17 cellular contexts compared by ENCODE assay signal in the genomic region with DNA sequence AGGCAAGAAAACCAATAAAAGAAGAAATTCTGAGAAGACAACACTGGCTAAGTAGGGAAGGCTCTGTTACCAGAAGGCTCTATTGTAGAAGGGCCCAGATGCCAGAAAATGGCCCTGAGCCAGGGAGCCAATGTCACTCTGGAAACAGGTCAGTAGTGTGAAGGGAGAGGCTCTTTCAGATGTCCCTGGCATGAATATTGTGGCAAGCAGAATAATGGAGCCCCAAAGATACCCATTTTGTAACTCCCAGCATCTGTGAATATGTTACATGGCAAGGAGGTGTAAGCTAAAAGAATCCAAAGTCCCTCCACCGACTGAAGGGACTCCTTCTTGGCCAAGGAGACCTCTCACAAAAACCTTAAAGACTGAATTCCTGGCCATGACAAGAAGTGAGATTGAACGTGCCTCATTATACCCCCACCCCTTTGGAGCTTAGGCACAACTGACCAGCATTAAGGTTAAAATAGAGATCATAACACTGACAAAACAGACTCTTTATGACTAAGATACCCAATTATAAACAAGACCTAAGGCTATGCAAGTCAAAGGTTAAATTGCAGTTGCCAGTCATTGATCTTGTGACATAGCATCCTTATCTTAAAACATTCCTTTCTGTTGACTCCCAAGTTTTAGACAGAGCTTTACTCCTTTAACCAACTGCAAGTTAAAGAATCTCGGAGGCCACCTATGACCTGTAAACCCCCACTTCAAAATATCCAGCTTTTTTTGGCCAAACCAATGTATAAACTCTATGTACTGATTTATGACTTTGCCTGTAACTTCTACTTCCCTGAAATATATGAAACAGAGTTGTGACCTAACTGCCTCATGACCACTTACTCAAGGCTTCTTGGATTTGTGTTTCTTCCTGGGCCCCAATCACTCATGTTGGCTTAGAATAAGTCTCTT. TPM values are rescaled to one million over a fixed set of nuclear protein-coding genes. Genes with fewer than 3 reads are reported as not detected.
A peak's percentile ranks its signal among the peaks of the same experiment; 100 is the strongest.
DNase-seq lines count a peak whose midpoint lies in the region; ATAC-seq, FAIRE-seq and TF ChIP-seq lines count a peak whose summit lies in the region.
"Had no signal": no experiment of that assay in that cellular context is flagged by ENCODE, and none has a peak within 500 bp of the region (broad histone marks: within the 10 kb centered on the region; RNA-seq: fewer than 3 reads in every experiment).

No MANE protein-coding gene starts in this region.

- H3K9me3 Mint-ChIP-seq in activated CD4-positive, alpha-beta T cell treated with anti-CD3 and anti-CD28 coated beads, Interleukin-2, amount 10 ng/mL, durations not matched to agents 24 days and 14 days, result no peaks in the 10 kb centered on the region
- H3K9me3 Mint-ChIP-seq: natural killer cell had no signal

- TF ChIP-seq CTCF in bronchial epithelial cell (IDR thresholded peaks at IDR 0.05; ENCODE audit: insufficient read depth, low read length, severe bottlenecking), result no peak

- peak overlapping the region; percentile 99 for H3K27ac ChIP-seq in mesodermal cell (ENCODE audit: low read depth, low read length, severe bottlenecking)
- H3K27ac ChIP-seq: epithelial cell of prostate, HL-60, spleen had no signal

- H3K27me3 Mint-ChIP-seq in activated CD4-positive, alpha-beta T cell treated with anti-CD3 and anti-CD28 coated beads, Interleukin-2, amount 10 ng/mL, durations not matched to agents 24 days and 14 days, result no peaks in the 10 kb centered on the region

- FAIRE-seq in bronchial epithelial cell (lab: Jason Lieb, UNC), result no peak
- FAIRE-seq: GM12878, TTC549 had no signal

- H3K4me1 ChIP-seq in mesodermal cell (ENCODE audit: control insufficient read depth, insufficient read depth, low read length, poor library complexity, severe bottlenecking), result peaks cover 12% of the 10 kb centered on the region
- H3K4me1 ChIP-seq: spleen had no signal

- WGBS in mesodermal cell (ENCODE audit: insufficient coverage in 2 of 2), 2 experiments, result no CpG with 5 or more reads among the region's 3 CpGs

- DNase-seq in EH (ENCODE audit: low read depth) (peak; percentile 78), MV-4-11 (lab: John Stamatoyannopoulos, UW) (peak; percentile 8), bronchial epithelial cell (ENCODE audit: low read depth) (peak; percentile 65), NCI-H1092 (lab: John Stamatoyannopoulos, UW) (no peak)
- DNase-seq in activated CD4-positive, alpha-beta T cell treated with anti-CD3 and anti-CD28 coated beads, Interleukin-2, amount 10 ng/mL, durations not matched to agents 24 days and 14 days, result no peak
- DNase-seq: activated CD8-positive, alpha-beta memory T cell treated with anti-CD3 and anti-CD28 coated beads, Interleukin-2, amount 50 U/mL, for 4 hours; amygdala; natural killer cell; NCI-H1436 treated with DMSO at 0.1 percent for 48 hours; spleen had no signal

- no peaks in the 10 kb centered on the region for H3K36me3 Mint-ChIP-seq in activated CD4-positive, alpha-beta T cell treated with anti-CD3 and anti-CD28 coated beads, Interleukin-2, amount 10 ng/mL, durations not matched to agents 24 days and 14 days (ENCODE audit: low read depth)
- H3K36me3 Mint-ChIP-seq: natural killer cell had no signal

- no peaks in the 10 kb centered on the region for H3K36me3 ChIP-seq in bronchial epithelial cell (ENCODE audit: control insufficient read depth, insufficient read depth, low read length)
- H3K36me3 ChIP-seq in mesodermal cell (ENCODE audit: control insufficient read depth, insufficient read depth, low read length), result no peaks in the 10 kb centered on the region
- H3K36me3 ChIP-seq: spleen had no signal

- H3K9me3 ChIP-seq in mesodermal cell (ENCODE audit: control insufficient read depth, low read length), result no peaks in the 10 kb centered on the region
- H3K9me3 ChIP-seq: spleen had no signal

- H3K27ac Mint-ChIP-seq in activated CD4-positive, alpha-beta T cell treated with anti-CD3 and anti-CD28 coated beads, Interleukin-2, amount 10 ng/mL, durations not matched to agents 24 days and 14 days, result no peak overlapping the region
- H3K27ac Mint-ChIP-seq: natural killer cell had no signal

- no peaks in the 10 kb centered on the region for H3K4me1 Mint-ChIP-seq in activated CD4-positive, alpha-beta T cell treated with anti-CD3 and anti-CD28 coated beads, Interleukin-2, amount 10 ng/mL, durations not matched to agents 24 days and 14 days
- H3K4me1 Mint-ChIP-seq: natural killer cell had no signal

- ATAC-seq in GM21423 (IDR thresholded peaks at IDR 0.05; ENCODE audit: unreplicated experiment), result no peak
- ATAC-seq in HG03135 (IDR thresholded peaks at IDR 0.05; ENCODE audit: unreplicated experiment), result no peak
- ATAC-seq: GM12878, natural killer cell had no signal

- H3K27me3 ChIP-seq in bronchial epithelial cell (ENCODE audit: control insufficient read depth, insufficient read depth, low read length), result no peaks in the 10 kb centered on the region
- H3K27me3 ChIP-seq: spleen had no signal

- intact Hi-C loops in activated CD4-positive, alpha-beta T cell treated with anti-CD3 and anti-CD28 coated beads, Interleukin-2, amount 10 ng/mL, durations not matched to agents 24 days and 14 days (cut with micrococcal nuclease), result no loop called here

- H3K4me3 Mint-ChIP-seq in activated CD4-positive, alpha-beta T cell treated with anti-CD3 and anti-CD28 coated beads, Interleukin-2, amount 10 ng/mL, durations not matched to agents 24 days and 14 days, result no peak overlapping the region
- H3K4me3 Mint-ChIP-seq: natural killer cell had no signal

- no peak overlapping the region for H3K4me3 ChIP-seq in bronchial epithelial cell (ENCODE audit: low read depth, low read length)
- H3K4me3 ChIP-seq in mesodermal cell (ENCODE audit: extremely low read depth, insufficient read depth, low read length, poor library complexity, severe bottlenecking), result no peak overlapping the region
- H3K4me3 ChIP-seq: GM12878, spleen had no signal

RNA-seq across cellular contexts. Expression of gene MOSPD1, which starts 33.5 kb away (rescaled TPM):
- total RNA-seq in bronchial epithelial cell, result 22.1 and 36.1 TPM in 2 replicates
- 18.3 TPM for polyA plus RNA-seq in mesodermal cell (2013, experiment 1 of 2)
- polyA plus RNA-seq in mesodermal cell (2013, experiment 2 of 2), result 23.3 TPM
- 11.5 and 15.6 TPM in 2 replicates for total RNA-seq in activated CD4-positive, alpha-beta T cell treated with anti-CD3 and anti-CD28 coated beads, Interleukin-2, amount 10 ng/mL, durations not matched to agents 24 days and 14 days

RNA-seq across cellular contexts. Expression of gene SMIM10, which starts 42.2 kb away (rescaled TPM):
- total RNA-seq in bronchial epithelial cell, result not detected in 2 replicates
- 0.92 TPM for polyA plus RNA-seq in mesodermal cell (2013, experiment 1 of 2)
- 0.71 TPM for polyA plus RNA-seq in mesodermal cell (2013, experiment 2 of 2)
- total RNA-seq in activated CD4-positive, alpha-beta T cell treated with anti-CD3 and anti-CD28 coated beads, Interleukin-2, amount 10 ng/mL, durations not matched to agents 24 days and 14 days, result 0.65 and 0.88 TPM in 2 replicates

Comparison
In these comparisons a context has a peak if more than half of its experiments do, and no peak if none do; other contexts are left out.
1. DNase-seq: peak in EH (single experiment), MV-4-11 (single experiment) and bronchial epithelial cell (single experiment); none in NCI-H1092 (single experiment) and activated CD4-positive, alpha-beta T cell treated with anti-CD3 and anti-CD28 coated beads, Interleukin-2, amount 10 ng/mL, durations not matched to agents 24 days and 14 days (single experiment).